In genomic region chr17:15978606-15979005, GRCh38 we compare ENCODE assay signal across 20 cellular contexts.
"Had no signal": no experiment of that assay in that cellular context is flagged by ENCODE, and none has a peak within 500 bp of the region (broad histone marks: within the 10 kb centered on the region; RNA-seq: fewer than 3 reads in every experiment).

No MANE protein-coding gene starts in this region.

- ATAC-seq: Panc1, SK-N-SH treated with all-trans-retinoic acid at 6 μM for 48 hours had no signal

- H3K27ac ChIP-seq: RWPE1 had no signal

- H3K4me3 Mint-ChIP-seq: IgD-negative memory B cell had no signal

- H3K9me3 Mint-ChIP-seq: IgD-negative memory B cell had no signal

- H3K27ac Mint-ChIP-seq: IgD-negative memory B cell had no signal

- H3K27me3 Mint-ChIP-seq: IgD-negative memory B cell had no signal

- DNase-seq: KBM-7, MV-4-11, NCI-H1048, NCI-H1105, NCI-H1417, NCI-H1436 treated with DMSO at 0.1 percent for 48 hours, NCI-H1694, NCI-H187 treated with DMSO at 0.1 percent for 48 hours, NCI-H2029 treated with DMSO at 0.1 percent for 48 hours, NCI-H2171 treated with DMSO at 0.1 percent for 48 hours, NCI-H345, NCI-H446 treated with DMSO at 0.1 percent for 48 hours, NCI-H510A treated with DMSO at 0.1 percent for 48 hours, NCI-H69, NCI-H774, SHP77 had no signal
